18 cellular contexts compared by ENCODE assay signal in genomic region chr21:27582946-27583270, GRCh38.
"Had no signal": no experiment of that assay in that cellular context is flagged by ENCODE, and none has a peak within 500 bp of the region (broad histone marks: within the 10 kb centered on the region; RNA-seq: fewer than 3 reads in every experiment).

No MANE protein-coding gene starts in this region.

- H3K9me3 ChIP-seq: thoracic aorta, upper lobe of left lung had no signal

- H3K36me3 ChIP-seq: spleen, thoracic aorta, upper lobe of left lung had no signal

- H3K4me3 ChIP-seq: dorsolateral prefrontal cortex, lung, spleen, thoracic aorta, upper lobe of left lung had no signal

- H3K27me3 ChIP-seq: dorsolateral prefrontal cortex, spleen, upper lobe of left lung had no signal

- DNase-seq: activated CD4-positive, alpha-beta memory T cell treated with anti-CD3 and anti-CD28 coated beads, Interleukin-2, amount 10 ng/mL, durations not matched to agents 7 days and 5 days; activated CD4-positive, alpha-beta T cell treated with anti-CD3 and anti-CD28 coated beads for 48 hours; activated CD8-positive, alpha-beta memory T cell treated with anti-CD3 and anti-CD28 coated beads, Interleukin-2, amount 10 ng/mL, durations not matched to agents 7 days and 5 days; activated naive CD4-positive, alpha-beta T cell; activated naive CD8-positive, alpha-beta T cell treated with anti-CD3 and anti-CD28 coated beads for 36 hours; activated T-cell treated with anti-CD3 and anti-CD28 coated beads, Interleukin-2, amount 50 U/mL, for 1 hour; amniotic stem cell; dorsolateral prefrontal cortex; midbrain; spleen; stimulated activated CD4-positive, alpha-beta T cell treated with anti-CD3 and anti-CD28 coated beads, Interleukin-4, amount 100 ng/mL, for 4 hours; upper lobe of left lung had no signal

- ATAC-seq: activated CD8-positive, alpha-beta memory T cell treated with anti-CD3 and anti-CD28 coated beads, Interleukin-2, amount 10 ng/mL, durations not matched to agents 7 days and 5 days; activated T-helper 17 cell treated with anti-CD3 and anti-CD28 coated beads, Interleukin-2, amount 50 U/mL, for 72 hours; sciatic nerve; stimulated activated memory B cell treated with anti-CD40 and anti-IgM and Interleukin-4, amounts not matched to agents 10 μg/mL and 1 μg/mL and 100 μg/mL, for 72 hours; WTC11 had no signal

- H3K4me1 ChIP-seq: spleen, upper lobe of left lung had no signal

- H3K27ac ChIP-seq: dorsolateral prefrontal cortex, spleen, thoracic aorta, upper lobe of left lung had no signal
